Comparison of ENCODE assay signal across 13 cellular contexts in genomic region chr6:17971128-17972073, GRCh38. TPM values are rescaled to one million over a fixed set of nuclear protein-coding genes. Genes with fewer than 3 reads are reported as not detected.
DNase-seq lines count a peak whose midpoint lies in the region; FAIRE-seq and TF ChIP-seq lines count a peak whose summit lies in the region.
"Had no signal": no experiment of that assay in that cellular context is flagged by ENCODE, and none has a peak within 500 bp of the region (broad histone marks: within the 10 kb centered on the region; RNA-seq: fewer than 3 reads in every experiment).

No MANE protein-coding gene starts in this region.

- peak overlapping the region; percentile 36 for H3K27ac ChIP-seq in A673 (ENCODE audit: low read depth, low read length, poor library complexity, severe bottlenecking)
- no peak overlapping the region for H3K27ac ChIP-seq in iPS-20b (ENCODE audit: low read length)

- no peak for TF ChIP-seq CTCF in A673 (conservative IDR thresholded peaks at IDR 0.05; ENCODE audit: low read depth, low read length)
- no peak for TF ChIP-seq CTCF in bronchial epithelial cell (IDR thresholded peaks at IDR 0.05; ENCODE audit: insufficient read depth, low read length, severe bottlenecking)

- no peaks in the 10 kb centered on the region for H3K9me3 ChIP-seq in A673 (ENCODE audit: low read depth, low read length, poor library complexity, severe bottlenecking)
- no peaks in the 10 kb centered on the region for H3K9me3 ChIP-seq in iPS-20b (ENCODE audit: insufficient read depth, low read depth, low read length)
- H3K9me3 ChIP-seq: BE2C, neutrophil had no signal

- CTCF ChIA-PET in A673 (lab: Charles Lee), result no interaction called here

- FAIRE-seq in bronchial epithelial cell (lab: Jason Lieb, UNC), result no peak
- FAIRE-seq: islet of Langerhans had no signal

- no peaks in the 10 kb centered on the region for H3K27me3 ChIP-seq in A673 (replicated peaks; ENCODE audit: insufficient read depth, low read depth, low read length, poor library complexity)
- no peaks in the 10 kb centered on the region for H3K27me3 ChIP-seq in bronchial epithelial cell (ENCODE audit: control insufficient read depth, insufficient read depth, low read length)
- H3K27me3 ChIP-seq in iPS-20b (ENCODE audit: insufficient read depth, low read length), result no peaks in the 10 kb centered on the region
- H3K27me3 ChIP-seq: BE2C, neutrophil had no signal

- H3K36me3 ChIP-seq in A673 (ENCODE audit: insufficient read depth, low read length, poor library complexity, severe bottlenecking), result no peaks in the 10 kb centered on the region
- no peaks in the 10 kb centered on the region for H3K36me3 ChIP-seq in bronchial epithelial cell (ENCODE audit: control insufficient read depth, insufficient read depth, low read length)
- H3K36me3 ChIP-seq in iPS-20b (ENCODE audit: insufficient read depth, low read depth, low read length), result no peaks in the 10 kb centered on the region
- H3K36me3 ChIP-seq: BE2C had no signal

- peak; percentile 81 for DNase-seq in A673 (ENCODE audit: low spot score)
- DNase-seq in LHCN-M2 (ENCODE audit: low read depth), result peak; percentile 76
- DNase-seq in bronchial epithelial cell (ENCODE audit: low read depth), result peak; percentile 73
- no peak for DNase-seq in NCI-H187 treated with DMSO at 0.1 percent for 48 hours (lab: John Stamatoyannopoulos, UW)
- DNase-seq in epidermal melanocyte (ENCODE audit: insufficient read length, low spot score), result no peak
- DNase-seq in stimulated activated CD4-positive, alpha-beta T cell treated with anti-CD3 and anti-CD28 coated beads, Interleukin-2, amount 100 ng/mL, for 24 hours, result no peak
- no peak for DNase-seq in DMS53 (lab: John Stamatoyannopoulos, UW)
- DNase-seq: activated T-cell treated with anti-CD3 and anti-CD28 coated beads for 4 hours, BE2C, KG1 had no signal

- intact Hi-C loops in A673 (cut with micrococcal nuclease; ENCODE audit: unreplicated experiment), result no loop called here

- H3K4me3 ChIP-seq in A673 (ENCODE audit: low read depth, low read length, poor library complexity, severe bottlenecking) (no peak overlapping the region), bronchial epithelial cell (ENCODE audit: low read depth, low read length) (no peak overlapping the region), iPS-20b (ENCODE audit: low read length) (no peak overlapping the region)

- POLR2A ChIA-PET in A673 (lab: Charles Lee; ENCODE audit: low non-redundant PET), result no interaction called here

- peaks cover 34% of the 10 kb centered on the region for H3K4me1 ChIP-seq in A673 (ENCODE audit: insufficient read depth, low read length, poor library complexity, severe bottlenecking)
- H3K4me1 ChIP-seq in iPS-20b (ENCODE audit: insufficient read depth, low read length), result peaks cover 31% of the 10 kb centered on the region
- H3K4me1 ChIP-seq: BE2C had no signal

- peak overlapping the region; percentile 1; the same call in 1 of the 2 replicates for H3K9ac ChIP-seq in iPS-20b (ENCODE audit: low read depth, low read length)

- BruUV-seq in A673 (replicated peaks; lab: Mats Ljungman, UMichigan), result no TSS peak

RNA-seq across cellular contexts. Expression of gene KIF13A, which starts 16.0 kb away (rescaled TPM):
- total RNA-seq in A673 (2021) (19.7 and 21.1 TPM in 2 replicates), LHCN-M2 (2014; rRNA removed) (32.5 and 37.4 TPM in 2 replicates), bronchial epithelial cell (47.4 and 58.8 TPM in 2 replicates)
- polyA plus RNA-seq in LHCN-M2 (2012), result 21.3 TPM

Comparison
In these comparisons a context has a peak if more than half of its experiments do, and no peak if none do; other contexts are left out.
1. DNase-seq: peak in A673 (single experiment), LHCN-M2 (single experiment) and bronchial epithelial cell (single experiment); none in NCI-H187 treated with DMSO at 0.1 percent for 48 hours (single experiment), epidermal melanocyte (single experiment), stimulated activated CD4-positive, alpha-beta T cell treated with anti-CD3 and anti-CD28 coated beads, Interleukin-2, amount 100 ng/mL, for 24 hours (0 of 2) and DMS53 (single experiment).